10 cellular contexts compared by ENCODE assay signal in the genomic region with DNA sequence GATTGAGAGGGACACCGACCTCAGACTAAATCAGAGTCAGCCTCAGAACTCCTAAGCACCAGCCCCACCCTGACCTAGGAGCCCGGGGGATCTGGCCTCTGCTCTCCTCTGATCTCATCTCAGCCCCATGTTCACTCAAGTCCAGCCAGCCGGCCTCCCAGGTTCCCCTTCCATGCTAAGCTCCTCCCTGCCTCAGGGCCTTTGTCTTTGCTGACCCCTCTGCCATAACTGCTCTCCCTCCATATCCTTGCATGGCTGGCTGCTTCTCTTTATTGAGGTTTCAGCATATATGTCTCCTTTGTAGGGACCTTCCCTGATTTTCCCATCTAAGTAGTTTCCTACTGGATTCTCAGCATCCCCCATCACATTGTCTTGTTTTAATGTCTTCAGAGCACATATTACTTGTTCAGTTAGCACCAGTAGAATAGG. TPM values are rescaled to one million over a fixed set of nuclear protein-coding genes. Genes with fewer than 3 reads are reported as not detected.
DNase-seq lines count a peak whose midpoint lies in the region; ATAC-seq, FAIRE-seq and TF ChIP-seq lines count a peak whose summit lies in the region.
"Had no signal": no experiment of that assay in that cellular context is flagged by ENCODE, and none has a peak within 500 bp of the region (broad histone marks: within the 10 kb centered on the region; RNA-seq: fewer than 3 reads in every experiment).

No MANE protein-coding gene starts in this region.

- no peak overlapping the region for H3K27ac Mint-ChIP-seq in Calu3 (ENCODE audit: unreplicated experiment)

- H3K79me2 ChIP-seq in H1 (ENCODE audit: control insufficient read depth in 1 of 2, insufficient read depth in 2 of 2, low read length in 2 of 2), result no peaks in the 10 kb centered on the region

- CTCF ChIA-PET in Calu3 (lab: Charles Lee), result no interaction called here
- CTCF ChIA-PET in H1 (lab: Charles Lee; ENCODE audit: partially characterized antibody), result no interaction called here

- H2AFZ ChIP-seq in H1 (ENCODE audit: low read length), result peak overlapping the region; percentile 84

- peaks cover 4% of the 10 kb centered on the region for H3K36me3 Mint-ChIP-seq in Calu3 (ENCODE audit: insufficient read depth, unreplicated experiment)

- H3K4me1 ChIP-seq in H1 (replicated peaks in 1 of 4; ENCODE audit: control insufficient read depth in 3 of 4, insufficient read depth in 4 of 4, low read length in 3 of 4), result peaks cover 0 to 19% (median 13%) of the 10 kb centered on the region in 4 experiments; a peak in 6 of 7 replicates
- H3K4me1 ChIP-seq in neutrophil (ENCODE audit: control insufficient read depth in 1 of 2, insufficient read depth in 1 of 2, low read depth in 1 of 2, low read length in 1 of 2), result peaks cover 68 to 70% of the 10 kb centered on the region in 2 experiments
- H3K4me1 ChIP-seq in HAP-1, result peaks cover 1% of the 10 kb centered on the region

- TF ChIP-seq EP300 in H1 (IDR thresholded peaks at IDR 0.05; ENCODE audit: borderline replicate concordance in 1 of 2, low read depth in 2 of 2, low read length in 2 of 2), result no peak

- no peak overlapping the region for H3K9ac ChIP-seq in H1 (replicated peaks in 1 of 4; ENCODE audit: extremely low read depth in 1 of 4, low read depth in 3 of 4, low read length in 3 of 4)

- H3K4me2 ChIP-seq in H1 (ENCODE audit: insufficient read depth in 1 of 2, low read depth in 2 of 2, low read length in 2 of 2), result peak overlapping the region; percentile 89 to 92

- peaks cover 0 to 2% of the 10 kb centered on the region in 2 experiments for H4K20me1 ChIP-seq in H1 (replicated peaks in 1 of 2; ENCODE audit: control insufficient read depth in 1 of 2, insufficient read depth in 2 of 2, low read length in 2 of 2)

- H3K4me3 ChIP-seq in H1 (ENCODE audit: extremely low read depth in 1 of 4, insufficient read depth in 2 of 4, low read depth in 3 of 4, low read length in 4 of 4) (peak overlapping the region in 1 of 4 experiments; percentile 66; a peak in 2 of 8 replicates), neutrophil (ENCODE audit: low read depth in 1 of 2, low read length in 1 of 2) (peak overlapping the region; percentile 73 to 84), HAP-1 (no peak overlapping the region)

- H3K23me2 ChIP-seq in H1 (ENCODE audit: low read depth, low read length), result peaks cover 15% of the 10 kb centered on the region; the same call in 1 of the 2 replicates

- H2BK20ac ChIP-seq in H1 (ENCODE audit: low read length), result no peak overlapping the region

- DNase-seq in Calu3 (no peak), H1 (ENCODE audit: low read depth in 1 of 2, low spot score in 2 of 2) (no peak), HAP-1 (ENCODE audit: low spot score in 2 of 2) (no peak)
- no peak for DNase-seq in stimulated activated naive CD4-positive, alpha-beta T cell (lab: John Stamatoyannopoulos, UW)

- H3K56ac ChIP-seq in H1 (replicated peaks; ENCODE audit: insufficient read length, low read depth, low read length), result no peak overlapping the region

- POLR2A ChIA-PET in H1 (lab: Charles Lee; ENCODE audit: partially characterized antibody), result interaction anchor here (2.5 kb wide), 1 partner anchor 10 kb away, joined by 10 read pairs; no protein-coding TSS in a partner anchor

- no peak overlapping the region for H4K8ac ChIP-seq in H1 (ENCODE audit: extremely low read depth, insufficient read depth, low read length)

- in situ Hi-C loops in HAP-1 (cut with MboI; ENCODE audit: low sequenced_read_pairs), result no loop called here

- ATAC-seq in HG03520 (IDR thresholded peaks at IDR 0.05; ENCODE audit: unreplicated experiment), result peak; percentile 15
- ATAC-seq in GM19467 (IDR thresholded peaks at IDR 0.05; ENCODE audit: unreplicated experiment), result no peak
- no peak for ATAC-seq in GM19328 (IDR thresholded peaks at IDR 0.05; ENCODE audit: unreplicated experiment)

- H3K79me1 ChIP-seq in H1 (ENCODE audit: low read depth, low read length), result no peaks in the 10 kb centered on the region

- FAIRE-seq in H1 (lab: Jason Lieb, UNC), result no peak
- FAIRE-seq: G401.6 had no signal

- peaks cover 13% of the 10 kb centered on the region for H3K27me3 Mint-ChIP-seq in Calu3 (ENCODE audit: unreplicated experiment)

- TF ChIP-seq CTCF in Calu3 (IDR thresholded peaks at IDR 0.05; ENCODE audit: unreplicated experiment), result no peak
- TF ChIP-seq CTCF in H1 (IDR thresholded peaks at IDR 0.05; ENCODE audit: control extremely low read depth in 1 of 3, insufficient read depth in 1 of 3, low read depth in 1 of 3, low read length in 3 of 3), result no peak
- TF ChIP-seq CTCF in neutrophil (IDR thresholded peaks at IDR 0.05), result no peak

- H3K27ac ChIP-seq in H1 (ENCODE audit: low read depth, low read length) (no peak overlapping the region), neutrophil (peak overlapping the region; percentile 99)

- H3K36me3 ChIP-seq in H1 (ENCODE audit: control insufficient read depth in 2 of 4, insufficient read depth in 4 of 4, low read length in 3 of 4), result no peaks in the 10 kb centered on the region
- peaks cover 13% of the 10 kb centered on the region for H3K36me3 ChIP-seq in neutrophil
- no peaks in the 10 kb centered on the region for H3K36me3 ChIP-seq in HAP-1 (replicated peaks)

- WGBS in H1 (ENCODE audit: extremely low coverage in 1 of 2, insufficient coverage in 1 of 2, insufficient read length in 1 of 2, insufficient replicate concordance in 2 of 2, low coverage in 1 of 2, low lambda C conversion rate in 2 of 2, missing lambda C conversion rate in 1 of 2), 2 experiments, result 52% methylated on average over 3 of the region's 3 CpGs; no CpG with 5 or more reads in 1 of the 2 experiments

- no peak overlapping the region for H2AK5ac ChIP-seq in H1 (ENCODE audit: low read depth, low read length)

- H3K4me1 Mint-ChIP-seq in Calu3 (ENCODE audit: low read depth, unreplicated experiment), result peaks cover 8% of the 10 kb centered on the region

- no peaks in the 10 kb centered on the region for H3K9me3 Mint-ChIP-seq in Calu3 (ENCODE audit: low read depth, unreplicated experiment)

- H3K14ac ChIP-seq in H1 (ENCODE audit: insufficient read length), result no peak overlapping the region

- H2BK5ac ChIP-seq in H1 (ENCODE audit: low read depth, low read length), result 0 out of 2 replicates have a peak overlapping the region, but pooled peaks have one; percentile 21

- no peak overlapping the region for H3K23ac ChIP-seq in H1 (ENCODE audit: insufficient read length)

- BruUV-seq in Calu3 (replicated peaks; lab: Mats Ljungman, UMichigan), result no TSS peak

- H3K27me3 ChIP-seq in H1 (replicated peaks in 1 of 4; ENCODE audit: control insufficient read depth in 3 of 4, extremely low read depth in 1 of 4, insufficient read depth in 3 of 4, low read length in 3 of 4) (peaks cover 0 to 15% (median 8%) of the 10 kb centered on the region in 4 experiments; a peak in 4 of 7 replicates), neutrophil (peaks cover 40% of the 10 kb centered on the region), HAP-1 (ENCODE audit: low read depth) (no peaks in the 10 kb centered on the region)

- peak overlapping the region; percentile 65 for H3K4me3 Mint-ChIP-seq in Calu3 (ENCODE audit: low read depth, unreplicated experiment)

- no peak overlapping the region for H2BK15ac ChIP-seq in H1 (ENCODE audit: low read length)

- no peak for TF ChIP-seq POLR2A in H1 (IDR thresholded peaks at IDR 0.05; ENCODE audit: control extremely low read depth in 1 of 2, low read depth in 2 of 2, low read length in 2 of 2)

- peak overlapping the region; percentile 91 for H3K18ac ChIP-seq in H1 (ENCODE audit: extremely low read depth, low read length)

- TF ChIP-seq RAD21 in H1 (IDR thresholded peaks at IDR 0.05 in 1 of 2, conservative IDR thresholded peaks at IDR 0.05 in 1 of 2; ENCODE audit: low read depth in 2 of 2, low read length in 2 of 2), result no peak

- intact Hi-C loops in Calu3 (cut with micrococcal nuclease; ENCODE audit: unreplicated experiment), result no loop called here

- H3K9me3 ChIP-seq in H1 (ENCODE audit: insufficient read depth in 2 of 2, low read depth in 1 of 2, low read length in 1 of 2), result no peaks in the 10 kb centered on the region
- H3K9me3 ChIP-seq in neutrophil, result no peaks in the 10 kb centered on the region
- H3K9me3 ChIP-seq in HAP-1, result no peaks in the 10 kb centered on the region

- peak overlapping the region; percentile 68; the same call in 1 of the 2 replicates for H2BK12ac ChIP-seq in H1 (ENCODE audit: low read depth, low read length)

- H4K5ac ChIP-seq in H1 (ENCODE audit: insufficient read length, low read depth, low read length), result no peak overlapping the region

- H3K4ac ChIP-seq in H1 (replicated peaks; ENCODE audit: insufficient read length, low read depth, low read length), result no peak overlapping the region

- peak overlapping the region; percentile 28 for H4K91ac ChIP-seq in H1 (replicated peaks; ENCODE audit: insufficient read length, low read length)

- no peak overlapping the region for H2BK120ac ChIP-seq in H1 (replicated peaks; ENCODE audit: low read depth, low read length)

RNA-seq across cellular contexts. Expression of gene SLC15A3, which starts 0.8 kb away (rescaled TPM):
- total RNA-seq in Calu3 (2022), result 6.8 and 12.4 TPM in 2 replicates
- 25.8 and 33.7 TPM in 2 replicates for total RNA-seq in H1 (2021; fragmentation: NEBNext Ultra II Directional; extraction: Animal tissue kit (Norgen Biotek cat#: 25700))
- polyA plus RNA-seq in H1 (2011; rRNA removed), result 31.0 and 36.4 TPM in 2 replicates
- polyA plus RNA-seq in H1 (2011; cell fraction: cytosol; rRNA removed), result 21.3 TPM
- 34.6 TPM for polyA plus RNA-seq in H1 (2011; cell fraction: nucleus; rRNA removed)
- 23.0 to 39.6 TPM (median 34.9 TPM) in 4 replicates for polyA plus RNA-seq in H1 (2012, experiment 1 of 2)
- 42.7 TPM for polyA plus RNA-seq in H1 (2012, experiment 2 of 2)
- polyA plus RNA-seq in H1 (2013, experiment 1 of 2), result 52.8 TPM
- 59.9 TPM for polyA plus RNA-seq in H1 (2013, experiment 2 of 2)
- 32.4 and 38.1 TPM in 2 replicates for polyA minus RNA-seq in H1 (2011; rRNA and poly(A)+ RNA removed)
- 23.1 TPM for polyA minus RNA-seq in H1 (2011; cell fraction: cytosol; rRNA and poly(A)+ RNA removed)
- 32.3 TPM for polyA minus RNA-seq in H1 (2011; cell fraction: nucleus; rRNA and poly(A)+ RNA removed)

RNA-seq across cellular contexts. Expression of gene CD6, which starts 18.7 kb away (rescaled TPM):
- 0.26 and 0.34 TPM in 2 replicates for total RNA-seq in Calu3 (2022)
- total RNA-seq in H1 (2021; fragmentation: NEBNext Ultra II Directional; extraction: Animal tissue kit (Norgen Biotek cat#: 25700)), result 0.19 TPM in 1 of 2 replicates, not detected in the other
- polyA plus RNA-seq in H1 (2011; rRNA removed), result 0.03 TPM in 2 replicates
- polyA plus RNA-seq in H1 (2011; cell fraction: cytosol; rRNA removed), result not detected
- polyA plus RNA-seq in H1 (2011; cell fraction: nucleus; rRNA removed), result 0.30 TPM
- polyA plus RNA-seq in H1 (2012, experiment 1 of 2), result 0.11 to 0.62 TPM in 2 of 4 replicates, not detected in the others
- not detected for polyA plus RNA-seq in H1 (2012, experiment 2 of 2)
- polyA plus RNA-seq in H1 (2013, experiment 1 of 2), result 0.08 TPM
- 0.04 TPM for polyA plus RNA-seq in H1 (2013, experiment 2 of 2)
- 0.06 TPM in 1 of 2 replicates, not detected in the other for polyA minus RNA-seq in H1 (2011; rRNA and poly(A)+ RNA removed)
- not detected for polyA minus RNA-seq in H1 (2011; cell fraction: cytosol; rRNA and poly(A)+ RNA removed)
- polyA minus RNA-seq in H1 (2011; cell fraction: nucleus; rRNA and poly(A)+ RNA removed), result not detected
- total RNA-seq: RPMI7951 had no signal

RNA-seq across cellular contexts. Expression of gene TMEM132A, which starts 28.5 kb away (rescaled TPM):
- 105 and 116 TPM in 2 replicates for total RNA-seq in Calu3 (2022)
- 97.9 and 98.2 TPM in 2 replicates for total RNA-seq in H1 (2021; fragmentation: NEBNext Ultra II Directional; extraction: Animal tissue kit (Norgen Biotek cat#: 25700))
- polyA plus RNA-seq in H1 (2011; rRNA removed), result 46.6 and 69.0 TPM in 2 replicates
- polyA plus RNA-seq in H1 (2011; cell fraction: cytosol; rRNA removed), result 65.5 TPM
- 453 TPM for polyA plus RNA-seq in H1 (2011; cell fraction: nucleus; rRNA removed)
- polyA plus RNA-seq in H1 (2012, experiment 1 of 2), result 77.1 to 107 TPM (median 96.0 TPM) in 4 replicates
- polyA plus RNA-seq in H1 (2012, experiment 2 of 2), result 39.7 TPM
- 99.5 TPM for polyA plus RNA-seq in H1 (2013, experiment 1 of 2)
- 89.8 TPM for polyA plus RNA-seq in H1 (2013, experiment 2 of 2)
- polyA minus RNA-seq in H1 (2011; rRNA and poly(A)+ RNA removed), result 26.2 and 27.0 TPM in 2 replicates
- 53.9 TPM for polyA minus RNA-seq in H1 (2011; cell fraction: cytosol; rRNA and poly(A)+ RNA removed)
- polyA minus RNA-seq in H1 (2011; cell fraction: nucleus; rRNA and poly(A)+ RNA removed), result 103 TPM

RNA-seq across cellular contexts. Expression of gene TMEM109, which starts 38.8 kb away (rescaled TPM):
- total RNA-seq in Calu3 (2022), result 71.2 and 78.1 TPM in 2 replicates
- total RNA-seq in H1 (2021; fragmentation: NEBNext Ultra II Directional; extraction: Animal tissue kit (Norgen Biotek cat#: 25700)), result 30.3 and 30.7 TPM in 2 replicates
- 27.3 and 29.9 TPM in 2 replicates for polyA plus RNA-seq in H1 (2011; rRNA removed)
- polyA plus RNA-seq in H1 (2011; cell fraction: cytosol; rRNA removed), result 18.1 TPM
- polyA plus RNA-seq in H1 (2011; cell fraction: nucleus; rRNA removed), result 20.8 TPM
- polyA plus RNA-seq in H1 (2012, experiment 1 of 2), result 18.4 to 34.3 TPM (median 29.4 TPM) in 4 replicates
- polyA plus RNA-seq in H1 (2012, experiment 2 of 2), result 41.0 TPM
- polyA plus RNA-seq in H1 (2013, experiment 1 of 2), result 58.8 TPM
- polyA plus RNA-seq in H1 (2013, experiment 2 of 2), result 66.2 TPM
- polyA minus RNA-seq in H1 (2011; rRNA and poly(A)+ RNA removed), result 12.3 and 12.4 TPM in 2 replicates
- 6.8 TPM for polyA minus RNA-seq in H1 (2011; cell fraction: cytosol; rRNA and poly(A)+ RNA removed)
- polyA minus RNA-seq in H1 (2011; cell fraction: nucleus; rRNA and poly(A)+ RNA removed), result 6.0 TPM

RNA-seq across cellular contexts. Expression of gene PRPF19, which starts 46.4 kb away (rescaled TPM):
- 128 and 129 TPM in 2 replicates for total RNA-seq in Calu3 (2022)
- 140 and 141 TPM in 2 replicates for total RNA-seq in H1 (2021; fragmentation: NEBNext Ultra II Directional; extraction: Animal tissue kit (Norgen Biotek cat#: 25700))
- polyA plus RNA-seq in H1 (2011; rRNA removed), result 107 and 176 TPM in 2 replicates
- 94.9 TPM for polyA plus RNA-seq in H1 (2011; cell fraction: cytosol; rRNA removed)
- 102 TPM for polyA plus RNA-seq in H1 (2011; cell fraction: nucleus; rRNA removed)
- polyA plus RNA-seq in H1 (2012, experiment 1 of 2), result 108 to 174 TPM (median 157 TPM) in 4 replicates
- polyA plus RNA-seq in H1 (2012, experiment 2 of 2), result 112 TPM
- 81.8 TPM for polyA plus RNA-seq in H1 (2013, experiment 1 of 2)
- polyA plus RNA-seq in H1 (2013, experiment 2 of 2), result 81.3 TPM
- polyA minus RNA-seq in H1 (2011; rRNA and poly(A)+ RNA removed), result 50.2 and 71.6 TPM in 2 replicates
- 50.9 TPM for polyA minus RNA-seq in H1 (2011; cell fraction: cytosol; rRNA and poly(A)+ RNA removed)
- 63.9 TPM for polyA minus RNA-seq in H1 (2011; cell fraction: nucleus; rRNA and poly(A)+ RNA removed)
